Comparison of ENCODE assay signal across 1 cellular context in the genomic region with DNA sequence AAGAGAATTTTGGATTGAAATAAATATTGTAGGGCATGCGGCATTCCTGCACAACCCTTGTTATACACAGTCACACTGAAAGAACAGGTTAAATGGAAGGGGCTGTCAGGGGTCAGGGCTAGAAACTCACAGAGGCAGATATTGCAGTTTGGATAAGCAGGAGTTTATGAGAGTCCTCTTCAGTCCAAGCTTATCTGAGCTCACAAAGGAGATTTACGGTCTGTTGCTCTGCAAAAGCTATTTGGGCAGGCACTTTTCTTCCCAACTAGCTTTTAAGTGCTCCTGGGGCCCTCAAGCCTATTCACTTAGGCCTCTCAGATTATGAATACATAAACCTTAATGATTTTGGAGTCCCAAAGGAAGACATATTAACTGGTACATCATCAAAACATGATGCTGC.
TF ChIP-seq lines count a peak whose summit lies in the region.

No MANE protein-coding gene starts in this region.

TF ChIP-seq in IMR-90, 13 proteins besides CTCF, POLR2A, EP300 and RAD21 (continued from another document):
- TF ChIP-seq MAZ (IDR thresholded peaks at IDR 0.05; ENCODE audit: borderline replicate concordance, low read depth, low read length) = no peak
- no peak for TF ChIP-seq CHD1 (IDR thresholded peaks at IDR 0.05; ENCODE audit: low read depth, low read length)
- TF ChIP-seq CEBPB (IDR thresholded peaks at IDR 0.05; ENCODE audit: low read depth, low read length) = no peak
- no peak for TF ChIP-seq FOS (IDR thresholded peaks at IDR 0.05; ENCODE audit: low read depth, low read length)
- TF ChIP-seq, protein P1, sequence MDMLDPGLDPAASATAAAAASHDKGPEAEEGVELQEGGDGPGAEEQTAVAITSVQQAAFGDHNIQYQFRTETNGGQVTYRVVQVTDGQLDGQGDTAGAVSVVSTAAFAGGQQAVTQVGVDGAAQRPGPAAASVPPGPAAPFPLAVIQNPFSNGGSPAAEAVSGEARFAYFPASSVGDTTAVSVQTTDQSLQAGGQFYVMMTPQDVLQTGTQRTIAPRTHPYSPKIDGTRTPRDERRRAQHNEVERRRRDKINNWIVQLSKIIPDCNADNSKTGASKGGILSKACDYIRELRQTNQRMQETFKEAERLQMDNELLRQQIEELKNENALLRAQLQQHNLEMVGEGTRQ (IDR thresholded peaks at IDR 0.05; ENCODE audit: low read depth, low read length) = no peak
- no peak for TF ChIP-seq BHLHE40 (IDR thresholded peaks at IDR 0.05; ENCODE audit: low read depth, low read length)
- no peak for TF ChIP-seq RCOR1 (IDR thresholded peaks at IDR 0.05; ENCODE audit: insufficient replicate concordance, low read length)
- TF ChIP-seq SMC3 (IDR thresholded peaks at IDR 0.05; ENCODE audit: low read depth, low read length) = no peak
TF ChIP-seq in IMR-90: peak in this region for 0.
